7 cellular contexts compared by ENCODE assay signal in genomic region chr18:63979409-63979908, GRCh38. TPM values are rescaled to one million over a fixed set of nuclear protein-coding genes. Genes with fewer than 3 reads are reported as not detected.
DNase-seq lines count a peak whose midpoint lies in the region; ATAC-seq and TF ChIP-seq lines count a peak whose summit lies in the region.

No MANE protein-coding gene starts in this region.

- POLR2A ChIA-PET in Panc1 (lab: Charles Lee), result no interaction called here

- no peak for TF ChIP-seq EP300 in sigmoid colon (IDR thresholded peaks at IDR 0.05)

- H3K4me3 ChIP-seq in Panc1 (ENCODE audit: low read depth in 2 of 2, low read length in 2 of 2) (peak overlapping the region; percentile 11 to 32; a peak in 3 of 4 replicates), hepatocyte (no peak overlapping the region), sigmoid colon (peak overlapping the region; percentile 21 to 44 (median 36))

- H3K27ac ChIP-seq in Panc1 (ENCODE audit: low read length) (peak overlapping the region; percentile 51; the same call in 1 of the 2 replicates), hepatocyte (peak overlapping the region; percentile 46), sigmoid colon (peak overlapping the region; percentile 60 to 77 (median 76))

- no peaks in the 10 kb centered on the region for H3K79me2 ChIP-seq in hepatocyte

- TF ChIP-seq CTCF in Panc1 (IDR thresholded peaks at IDR 0.05), result peak; percentile 79
- TF ChIP-seq CTCF in hepatocyte (IDR thresholded peaks at IDR 0.05; ENCODE audit: poor library complexity), result peak; percentile 90
- TF ChIP-seq CTCF in sigmoid colon (IDR thresholded peaks at IDR 0.05), result peak; percentile 38 to 89 (median 70)

- H4K20me1 ChIP-seq in hepatocyte (ENCODE audit: insufficient read depth, poor library complexity, severe bottlenecking), result no peaks in the 10 kb centered on the region

- no peaks in the 10 kb centered on the region for H3K27me3 ChIP-seq in Panc1 (ENCODE audit: control insufficient read depth, insufficient read depth, low read length)
- no peaks in the 10 kb centered on the region for H3K27me3 ChIP-seq in hepatocyte
- no peaks in the 10 kb centered on the region for H3K27me3 ChIP-seq in sigmoid colon

- TF ChIP-seq POLR2A in sigmoid colon (IDR thresholded peaks at IDR 0.05), result no peak

- CTCF ChIA-PET in Panc1 (lab: Charles Lee), result no interaction called here

- 17% methylated on average over 6 of the region's 6 CpGs for WGBS in hepatocyte (ENCODE audit: low lambda C conversion rate, missing lambda C conversion rate)
- WGBS in sigmoid colon, 2 donors, result 13 to 24% methylated on average over 6 of the region's 6 CpGs

- peak; percentile 74 for DNase-seq in ELR (ENCODE audit: low read depth)
- DNase-seq in HT1080 (ENCODE audit: low read depth), result peak; percentile 38
- peak; percentile 56 for DNase-seq in Panc1 (ENCODE audit: low read depth, low spot score)
- peak; percentile 85 for DNase-seq in astrocyte of the hippocampus (ENCODE audit: low read depth, low spot score)
- DNase-seq in hepatocyte (ENCODE audit: low spot score), result peak; percentile 81
- peak; percentile 69 for DNase-seq in sigmoid colon

- no peaks in the 10 kb centered on the region for H3K9me2 ChIP-seq in hepatocyte (replicated peaks; ENCODE audit: insufficient read depth)

- no peaks in the 10 kb centered on the region for H3K9me3 ChIP-seq in Panc1 (ENCODE audit: control insufficient read depth, insufficient read depth, low read depth, low read length)
- no peaks in the 10 kb centered on the region for H3K9me3 ChIP-seq in hepatocyte (ENCODE audit: low read depth)
- no peaks in the 10 kb centered on the region for H3K9me3 ChIP-seq in sigmoid colon

- peak overlapping the region; percentile 70 for H3K4me2 ChIP-seq in hepatocyte

- intact Hi-C loops in Panc1 (cut with micrococcal nuclease; ENCODE audit: unreplicated experiment), result loop anchor here (5.0 kb wide), 1 partner anchor 87 kb away; no protein-coding TSS in a partner anchor
- intact Hi-C loops in sigmoid colon (cut with DNase I), result loop anchor here (1.0 kb wide), 1 partner anchor 9 kb away; the partner anchor contains the start of gene SERPINB8

- H2AFZ ChIP-seq in hepatocyte, result peak overlapping the region; percentile 30

- in situ Hi-C loops in Panc1 (cut with HindIII; ENCODE audit: low pct_unique_long_range_greater_than_20kb, low sequenced_read_pairs), result no loop called here

- H3K36me3 ChIP-seq in Panc1 (ENCODE audit: control insufficient read depth, insufficient read depth, low read length) (no peaks in the 10 kb centered on the region), hepatocyte (replicated peaks; ENCODE audit: insufficient read depth, low read depth) (no peaks in the 10 kb centered on the region), sigmoid colon (peaks cover 0 to 20% (median 0%) of the 10 kb centered on the region in 4 donors)

- ATAC-seq in GM21381 (IDR thresholded peaks at IDR 0.05; ENCODE audit: unreplicated experiment), result peak; percentile 59
- ATAC-seq in Panc1, result peak; percentile 78

- BruUV-seq in Panc1 (replicated peaks; lab: Mats Ljungman, UMichigan), result no TSS peak

- H3K4me1 ChIP-seq in Panc1 (ENCODE audit: control insufficient read depth, insufficient read depth, low read length) (no peaks in the 10 kb centered on the region), hepatocyte (ENCODE audit: insufficient read depth) (peaks cover 5% of the 10 kb centered on the region), sigmoid colon (peaks cover 0 to 14% (median 3%) of the 10 kb centered on the region in 4 donors)

RNA-seq across cellular contexts. Expression of gene SERPINB8, which starts 9.6 kb away (rescaled TPM):
- 30.6 and 39.6 TPM in 2 replicates for total RNA-seq in HT1080 (2014; rRNA removed; shearing (Covaris generic))
- polyA plus RNA-seq in HT1080 (2015; cell fraction: cytosol; rRNA removed), result 31.3 and 33.6 TPM in 2 replicates
- 27.0 and 29.3 TPM in 2 replicates for polyA plus RNA-seq in HT1080 (2015; cell fraction: nucleus; rRNA removed)
- total RNA-seq in Panc1 (2021; ENCODE audit: unreplicated experiment), result 2.0 TPM
- 0.64 TPM for polyA plus RNA-seq in Panc1 (2012; ENCODE audit: insufficient read length)
- total RNA-seq in hepatocyte, result 9.3 and 10.9 TPM in 2 replicates
- 14.7 and 16.7 TPM in 2 replicates for polyA plus RNA-seq in hepatocyte
- 1 to 10 TPM; 2.2 to 7.1 (median 5.0) TPM for total RNA-seq in sigmoid colon
- 10 to 100 TPM; 13.7 to 21.7 (median 15.6) TPM for polyA plus RNA-seq in sigmoid colon

RNA-seq across cellular contexts. Expression of gene HMSD, which starts 30.4 kb away (rescaled TPM):
- not detected in 2 replicates for total RNA-seq in HT1080 (2014; rRNA removed; shearing (Covaris generic))
- not detected in 2 replicates for polyA plus RNA-seq in HT1080 (2015; cell fraction: cytosol; rRNA removed)
- polyA plus RNA-seq in HT1080 (2015; cell fraction: nucleus; rRNA removed), result not detected in 2 replicates
- total RNA-seq in Panc1 (2021; ENCODE audit: unreplicated experiment), result 1.3 TPM
- 0.17 TPM for polyA plus RNA-seq in Panc1 (2012; ENCODE audit: insufficient read length)
- total RNA-seq in hepatocyte, result 0.10 TPM in 1 of 2 replicates, not detected in the other
- 0.51 TPM in 1 of 2 replicates, not detected in the other for polyA plus RNA-seq in hepatocyte
- not detected for total RNA-seq in sigmoid colon
- polyA plus RNA-seq in sigmoid colon, result under 1 TPM in 1 of 3 donors, not detected in 2; 0.54 TPM
